In the genomic region with DNA sequence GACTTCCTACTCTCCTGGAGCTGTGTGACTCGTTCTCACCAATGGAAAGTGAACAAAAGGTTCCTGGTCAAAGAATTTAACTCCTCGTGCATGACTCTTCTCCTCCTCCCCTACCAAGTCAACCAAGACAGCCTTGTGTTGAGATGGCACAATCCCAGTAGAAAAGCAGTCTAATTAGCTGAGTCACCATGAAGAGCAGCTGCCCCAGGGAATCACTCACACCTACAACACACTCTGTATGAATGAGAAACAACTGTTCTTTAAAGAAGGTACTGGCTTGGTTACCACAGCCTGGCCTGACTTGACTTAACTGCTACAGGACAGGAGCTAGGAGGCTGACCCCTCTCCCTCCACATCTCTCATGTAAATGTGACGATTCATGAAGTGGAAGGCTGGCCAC, we compare ENCODE assay signal across 12 cellular contexts. TPM values are rescaled to one million over a fixed set of nuclear protein-coding genes. Genes with fewer than 3 reads are reported as not detected.
DNase-seq lines count a peak whose midpoint lies in the region; ATAC-seq lines count a peak whose summit lies in the region.
"Had no signal": no experiment of that assay in that cellular context is flagged by ENCODE, and none has a peak within 500 bp of the region (broad histone marks: within the 10 kb centered on the region; RNA-seq: fewer than 3 reads in every experiment).

No MANE protein-coding gene starts in this region.

- H3K27me3 ChIP-seq in naive thymus-derived CD4-positive, alpha-beta T cell (ENCODE audit: control insufficient read depth in 2 of 2, insufficient read depth in 2 of 2, low read length in 2 of 2): no peaks in the 10 kb centered on the region

- ATAC-seq in GM21576 (IDR thresholded peaks at IDR 0.05; ENCODE audit: unreplicated experiment) (no peak), GM21447 (IDR thresholded peaks at IDR 0.05; ENCODE audit: unreplicated experiment) (no peak)
- ATAC-seq in naive thymus-derived CD4-positive, alpha-beta T cell: no peak

- CTCF ChIA-PET in naive thymus-derived CD4-positive, alpha-beta T cell (lab: Charles Lee): interaction anchor here (2.0 kb wide), 1 partner anchor 48 kb away, joined by 6 read pairs; no protein-coding TSS in a partner anchor

- no peaks in the 10 kb centered on the region for H3K9me3 ChIP-seq in naive thymus-derived CD4-positive, alpha-beta T cell (ENCODE audit: control insufficient read depth in 2 of 3, low read length in 3 of 3)

- intact Hi-C loops in naive thymus-derived CD4-positive, alpha-beta T cell (cut with micrococcal nuclease): no loop called here

- no peak overlapping the region for H3K27ac ChIP-seq in naive thymus-derived CD4-positive, alpha-beta T cell (ENCODE audit: low read depth, low read length)

- no peaks in the 10 kb centered on the region for H3K4me1 ChIP-seq in naive thymus-derived CD4-positive, alpha-beta T cell (ENCODE audit: control insufficient read depth in 2 of 2, insufficient read depth in 2 of 2, low read length in 2 of 2)

- H3K4me1 Mint-ChIP-seq in naive thymus-derived CD4-positive, alpha-beta T cell: peaks cover 0 to 12% (median 5%) of the 10 kb centered on the region in 7 donors

- DNase-seq in A172 (ENCODE audit: low spot score) (peak; percentile 70), H4 (ENCODE audit: low spot score) (peak; percentile 60), SW480 (ENCODE audit: low spot score) (peak; percentile 14), fibroblast of the conjunctiva (ENCODE audit: low read depth) (peak; percentile 12), cerebellar nuclear complex (lab: John Stamatoyannopoulos, UW) (no peak)
- no peak for DNase-seq in naive thymus-derived CD4-positive, alpha-beta T cell
- DNase-seq: activated CD4-positive, alpha-beta T cell treated with anti-CD3 and anti-CD28 coated beads for 1 hour; C1 segment of cervical spinal cord; NCI-H1436 treated with DMSO at 0.1 percent for 48 hours had no signal

- no peaks in the 10 kb centered on the region for H3K9me3 Mint-ChIP-seq in naive thymus-derived CD4-positive, alpha-beta T cell

- peaks cover 0 to 9% (median under 1%) of the 10 kb centered on the region in 5 donors for H3K36me3 Mint-ChIP-seq in naive thymus-derived CD4-positive, alpha-beta T cell

- H3K4me3 Mint-ChIP-seq in naive thymus-derived CD4-positive, alpha-beta T cell: no peak overlapping the region

- H3K27ac Mint-ChIP-seq in naive thymus-derived CD4-positive, alpha-beta T cell: no peak overlapping the region

- POLR2A ChIA-PET in naive thymus-derived CD4-positive, alpha-beta T cell (lab: Charles Lee): no interaction called here

- H3K27me3 Mint-ChIP-seq in naive thymus-derived CD4-positive, alpha-beta T cell: no peaks in the 10 kb centered on the region

- no peaks in the 10 kb centered on the region for H3K36me3 ChIP-seq in naive thymus-derived CD4-positive, alpha-beta T cell (ENCODE audit: control insufficient read depth in 2 of 3, insufficient read depth in 3 of 3, low read length in 3 of 3)

- H3K4me3 ChIP-seq in naive thymus-derived CD4-positive, alpha-beta T cell (ENCODE audit: low read length): no peak overlapping the region

RNA-seq across cellular contexts. Expression of a gene that starts 2.9 kb away (rescaled TPM):
- total RNA-seq in A172 (2014; rRNA removed; shearing (Covaris generic)): not detected in 2 replicates
- total RNA-seq in H4 (2014; rRNA removed; shearing (Covaris generic)): not detected in 2 replicates
- 1 to 10 TPM; 1.7 to 7.7 (median 4.9) TPM for total RNA-seq in naive thymus-derived CD4-positive, alpha-beta T cell
- polyA plus RNA-seq in naive thymus-derived CD4-positive, alpha-beta T cell: under 1 TPM; 0.48 to 0.57 TPM
- total RNA-seq: frontal cortex had no signal

RNA-seq across cellular contexts. Expression of a gene that starts 18.8 kb away (rescaled TPM):
- 20.7 and 25.0 TPM in 2 replicates for total RNA-seq in A172 (2014; rRNA removed; shearing (Covaris generic))
- 27.4 and 29.8 TPM in 2 replicates for total RNA-seq in H4 (2014; rRNA removed; shearing (Covaris generic))
- 100 to 1,000 TPM in 4 of 5 experiments, 10 to 100 TPM in 1; 84.3 to 243 (median 117) TPM for total RNA-seq in naive thymus-derived CD4-positive, alpha-beta T cell
- 10 to 100 TPM; 26.4 to 36.4 TPM for polyA plus RNA-seq in naive thymus-derived CD4-positive, alpha-beta T cell

RNA-seq across cellular contexts. Expression of a gene that starts 24.1 kb away (rescaled TPM):
- total RNA-seq in A172 (2014; rRNA removed; shearing (Covaris generic)): 121 and 131 TPM in 2 replicates
- 210 and 212 TPM in 2 replicates for total RNA-seq in H4 (2014; rRNA removed; shearing (Covaris generic))
- total RNA-seq in naive thymus-derived CD4-positive, alpha-beta T cell: 100 to 1,000 TPM; 111 to 419 (median 115) TPM
- polyA plus RNA-seq in naive thymus-derived CD4-positive, alpha-beta T cell: 100 to 1,000 TPM; 322 to 378 TPM

RNA-seq across cellular contexts. Expression of a gene that starts 33.8 kb away (rescaled TPM):
- total RNA-seq in A172 (2014; rRNA removed; shearing (Covaris generic)): 68.3 and 73.9 TPM in 2 replicates
- total RNA-seq in H4 (2014; rRNA removed; shearing (Covaris generic)): 60.9 and 66.1 TPM in 2 replicates
- 100 to 1,000 TPM in 3 of 5 experiments, 10 to 100 TPM in 2; 92.1 to 500 (median 103) TPM for total RNA-seq in naive thymus-derived CD4-positive, alpha-beta T cell
- 100 to 1,000 TPM; 162 to 274 TPM for polyA plus RNA-seq in naive thymus-derived CD4-positive, alpha-beta T cell

RNA-seq across cellular contexts. Expression of a gene that starts 34.3 kb away (rescaled TPM):
- total RNA-seq in A172 (2014; rRNA removed; shearing (Covaris generic)): 51.9 and 64.7 TPM in 2 replicates
- 120 and 150 TPM in 2 replicates for total RNA-seq in H4 (2014; rRNA removed; shearing (Covaris generic))
- total RNA-seq in naive thymus-derived CD4-positive, alpha-beta T cell: 100 to 1,000 TPM in 2 of 5 experiments, 10 to 100 TPM in 3; 70.3 to 452 (median 90.5) TPM
- 100 to 1,000 TPM; 385 to 389 TPM for polyA plus RNA-seq in naive thymus-derived CD4-positive, alpha-beta T cell

Comparison
In these comparisons a context has a peak if more than half of its experiments do, and no peak if none do; other contexts are left out.
1. DNase-seq: peak in A172 (single experiment), H4 (single experiment), SW480 (single experiment) and fibroblast of the conjunctiva (single experiment); none in naive thymus-derived CD4-positive, alpha-beta T cell (0 of 9) and cerebellar nuclear complex (0 of 2).